1 cellular context compared by ENCODE assay signal in genomic region chr5:17014686-17015085, GRCh38.
TF ChIP-seq lines count a peak whose summit lies in the region.

No MANE protein-coding gene starts in this region.

TF ChIP-seq in GM12878, 131 proteins besides CTCF, POLR2A, EP300 and RAD21 (continued from another document):
- TF ChIP-seq, protein P1, sequence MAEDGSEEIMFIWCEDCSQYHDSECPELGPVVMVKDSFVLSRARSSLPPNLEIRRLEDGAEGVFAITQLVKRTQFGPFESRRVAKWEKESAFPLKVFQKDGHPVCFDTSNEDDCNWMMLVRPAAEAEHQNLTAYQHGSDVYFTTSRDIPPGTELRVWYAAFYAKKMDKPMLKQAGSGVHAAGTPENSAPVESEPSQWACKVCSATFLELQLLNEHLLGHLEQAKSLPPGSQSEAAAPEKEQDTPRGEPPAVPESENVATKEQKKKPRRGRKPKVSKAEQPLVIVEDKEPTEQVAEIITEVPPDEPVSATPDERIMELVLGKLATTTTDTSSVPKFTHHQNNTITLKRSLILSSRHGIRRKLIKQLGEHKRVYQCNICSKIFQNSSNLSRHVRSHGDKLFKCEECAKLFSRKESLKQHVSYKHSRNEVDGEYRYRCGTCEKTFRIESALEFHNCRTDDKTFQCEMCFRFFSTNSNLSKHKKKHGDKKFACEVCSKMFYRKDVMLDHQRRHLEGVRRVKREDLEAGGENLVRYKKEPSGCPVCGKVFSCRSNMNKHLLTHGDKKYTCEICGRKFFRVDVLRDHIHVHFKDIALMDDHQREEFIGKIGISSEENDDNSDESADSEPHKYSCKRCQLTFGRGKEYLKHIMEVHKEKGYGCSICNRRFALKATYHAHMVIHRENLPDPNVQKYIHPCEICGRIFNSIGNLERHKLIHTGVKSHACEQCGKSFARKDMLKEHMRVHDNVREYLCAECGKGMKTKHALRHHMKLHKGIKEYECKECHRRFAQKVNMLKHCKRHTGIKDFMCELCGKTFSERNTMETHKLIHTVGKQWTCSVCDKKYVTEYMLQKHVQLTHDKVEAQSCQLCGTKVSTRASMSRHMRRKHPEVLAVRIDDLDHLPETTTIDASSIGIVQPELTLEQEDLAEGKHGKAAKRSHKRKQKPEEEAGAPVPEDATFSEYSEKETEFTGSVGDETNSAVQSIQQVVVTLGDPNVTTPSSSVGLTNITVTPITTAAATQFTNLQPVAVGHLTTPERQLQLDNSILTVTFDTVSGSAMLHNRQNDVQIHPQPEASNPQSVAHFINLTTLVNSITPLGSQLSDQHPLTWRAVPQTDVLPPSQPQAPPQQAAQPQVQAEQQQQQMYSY (CRISPR knock-in tag; IDR thresholded peaks at IDR 0.05) = no peak
- no peak for TF ChIP-seq RELB (IDR thresholded peaks at IDR 0.05; ENCODE audit: low read depth)
- TF ChIP-seq, protein P2, sequence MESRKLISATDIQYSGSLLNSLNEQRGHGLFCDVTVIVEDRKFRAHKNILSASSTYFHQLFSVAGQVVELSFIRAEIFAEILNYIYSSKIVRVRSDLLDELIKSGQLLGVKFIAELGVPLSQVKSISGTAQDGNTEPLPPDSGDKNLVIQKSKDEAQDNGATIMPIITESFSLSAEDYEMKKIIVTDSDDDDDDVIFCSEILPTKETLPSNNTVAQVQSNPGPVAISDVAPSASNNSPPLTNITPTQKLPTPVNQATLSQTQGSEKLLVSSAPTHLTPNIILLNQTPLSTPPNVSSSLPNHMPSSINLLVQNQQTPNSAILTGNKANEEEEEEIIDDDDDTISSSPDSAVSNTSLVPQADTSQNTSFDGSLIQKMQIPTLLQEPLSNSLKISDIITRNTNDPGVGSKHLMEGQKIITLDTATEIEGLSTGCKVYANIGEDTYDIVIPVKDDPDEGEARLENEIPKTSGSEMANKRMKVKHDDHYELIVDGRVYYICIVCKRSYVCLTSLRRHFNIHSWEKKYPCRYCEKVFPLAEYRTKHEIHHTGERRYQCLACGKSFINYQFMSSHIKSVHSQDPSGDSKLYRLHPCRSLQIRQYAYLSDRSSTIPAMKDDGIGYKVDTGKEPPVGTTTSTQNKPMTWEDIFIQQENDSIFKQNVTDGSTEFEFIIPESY (IDR thresholded peaks at IDR 0.05) = no peak
- TF ChIP-seq SIN3A (IDR thresholded peaks at IDR 0.05; ENCODE audit: low read depth, low read length) = no peak
- TF ChIP-seq ZNF24 (IDR thresholded peaks at IDR 0.05) = no peak
